Comparison of ENCODE assay signal across 12 cellular contexts in genomic region chr16:81873221-81873620, GRCh38.
"Had no signal": no experiment of that assay in that cellular context is flagged by ENCODE, and none has a peak within 500 bp of the region (broad histone marks: within the 10 kb centered on the region; RNA-seq: fewer than 3 reads in every experiment).

No MANE protein-coding gene starts in this region.

- ATAC-seq: gastroesophageal sphincter had no signal

- H3K4me1 ChIP-seq: ascending aorta, gastroesophageal sphincter had no signal

- H3K4me3 Mint-ChIP-seq: endodermal cell, neural crest cell, type B pancreatic cell had no signal

- H3K27me3 ChIP-seq: ascending aorta, gastroesophageal sphincter, vagina had no signal

- H3K4me1 Mint-ChIP-seq: neural crest cell had no signal

- H3K9me3 ChIP-seq: ascending aorta, gastroesophageal sphincter, thoracic aorta, vagina had no signal

- H3K9me3 Mint-ChIP-seq: activated naive CD4-positive, alpha-beta T cell treated with anti-CD3 and anti-CD28 coated beads, Interleukin-2, amount 50 U/mL, for 72 hours; endodermal cell; neural crest cell; type B pancreatic cell had no signal

- H3K4me3 ChIP-seq: ascending aorta, gastroesophageal sphincter, thoracic aorta, vagina had no signal

- H3K36me3 ChIP-seq: ascending aorta, brain microvascular endothelial cell, gastroesophageal sphincter, thoracic aorta, vagina, WERI-Rb-1 had no signal

- H3K27me3 Mint-ChIP-seq: type B pancreatic cell had no signal

- H3K27ac ChIP-seq: ascending aorta, brain microvascular endothelial cell, epithelial cell of prostate, gastroesophageal sphincter, thoracic aorta, vagina, WERI-Rb-1 had no signal

- H3K36me3 Mint-ChIP-seq: activated naive CD4-positive, alpha-beta T cell treated with anti-CD3 and anti-CD28 coated beads, Interleukin-2, amount 50 U/mL, for 72 hours; type B pancreatic cell had no signal

- H3K27ac Mint-ChIP-seq: activated naive CD4-positive, alpha-beta T cell treated with anti-CD3 and anti-CD28 coated beads, Interleukin-2, amount 50 U/mL, for 72 hours; endodermal cell; type B pancreatic cell had no signal

- FAIRE-seq: islet of Langerhans had no signal
